22 cellular contexts compared by ENCODE assay signal in genomic region chr11:117924631-117925170, GRCh38. TPM values are rescaled to one million over a fixed set of nuclear protein-coding genes. Genes with fewer than 3 reads are reported as not detected.
"Had no signal": no experiment of that assay in that cellular context is flagged by ENCODE, and none has a peak within 500 bp of the region (broad histone marks: within the 10 kb centered on the region; RNA-seq: fewer than 3 reads in every experiment).

No MANE protein-coding gene starts in this region.

- H3K27ac ChIP-seq: colonic mucosa, hepatocyte, parathyroid adenoma, psoas muscle, skin epidermis, tibial artery, upper lobe of left lung, uterus had no signal

- H3K27me3 ChIP-seq: colonic mucosa, hepatocyte, upper lobe of left lung, uterus had no signal

- H3K27ac Mint-ChIP-seq: natural killer cell; stimulated activated naive CD8-positive, alpha-beta T cell treated with anti-CD3 and anti-CD28 coated beads, Interleukin-15, Interleukin-2, amounts not matched to agents 100 ng/mL and 50 ng/mL, for 24 hours had no signal

- DNase-seq: cerebellar nuclear complex; colonic mucosa; effector CD8-positive, alpha-beta T cell; foreskin melanocyte; head of caudate nucleus; natural killer cell; occipital lobe; psoas muscle; retina; stimulated activated CD4-positive, alpha-beta T cell treated with anti-CD3 and anti-CD28 coated beads, Interleukin-12 subunit alpha, Interleukin-12 subunit beta, amount 100 ng/mL, for 4 hours; upper lobe of left lung; uterus had no signal

- H3K9me3 ChIP-seq: colonic mucosa, psoas muscle, tibial artery, upper lobe of left lung, uterus had no signal

- H3K36me3 Mint-ChIP-seq: natural killer cell had no signal

- H3K4me3 Mint-ChIP-seq: natural killer cell; neural crest cell; stimulated activated naive CD8-positive, alpha-beta T cell treated with anti-CD3 and anti-CD28 coated beads, Interleukin-15, Interleukin-2, amounts not matched to agents 100 ng/mL and 50 ng/mL, for 24 hours had no signal

- ATAC-seq: natural killer cell, psoas muscle, sciatic nerve had no signal

- H3K4me3 ChIP-seq: colonic mucosa, hepatocyte, psoas muscle, skin epidermis, tibial artery, upper lobe of left lung, uterus had no signal

- H3K36me3 ChIP-seq: colonic mucosa, tibial artery, upper lobe of left lung, uterus had no signal

- H3K4me1 ChIP-seq: parathyroid adenoma, psoas muscle, tibial artery, uterus had no signal

RNA-seq across cellular contexts. Expression of gene TMPRSS13, which starts 4.5 kb away (rescaled TPM):
- total RNA-seq: dermis microvascular lymphatic vessel endothelial cell, kidney epithelial cell, myocyte, neural crest cell, psoas muscle had no signal
- polyA plus RNA-seq: psoas muscle had no signal
